13 cellular contexts compared by ENCODE assay signal in genomic region chr15:79218588-79219200, GRCh38.
DNase-seq lines count a peak whose midpoint lies in the region; ATAC-seq and TF ChIP-seq lines count a peak whose summit lies in the region.
"Had no signal": no experiment of that assay in that cellular context is flagged by ENCODE, and none has a peak within 500 bp of the region (broad histone marks: within the 10 kb centered on the region; RNA-seq: fewer than 3 reads in every experiment).

No MANE protein-coding gene starts in this region.

- H3K27me3 Mint-ChIP-seq in progenitor cell of endocrine pancreas = peaks cover 33% of the 10 kb centered on the region

- H3K4me3 ChIP-seq in dorsolateral prefrontal cortex = no peak overlapping the region
- H3K4me3 ChIP-seq: esophagus muscularis mucosa, mucosa of descending colon, suprapubic skin had no signal

- H3K27me3 ChIP-seq in dorsolateral prefrontal cortex = peaks cover 0 to 8% (median 0%) of the 10 kb centered on the region in 45 donors

- peak overlapping the region in 2 of 59 donors; percentile 25 to 30 for H3K27ac ChIP-seq in dorsolateral prefrontal cortex
- H3K27ac ChIP-seq: esophagus muscularis mucosa, HL-60, suprapubic skin had no signal

- DNase-seq in NCI-H2171 (lab: John Stamatoyannopoulos, UW) (peak; percentile 9), dorsolateral prefrontal cortex (no peak), progenitor cell of endocrine pancreas (ENCODE audit: low spot score, unreplicated experiment) (no peak), SHP77 (lab: John Stamatoyannopoulos, UW) (no peak), RPMI8226 (no peak)
- DNase-seq: activated gamma-delta T cell treated with Interleukin-2 at 50 U/mL for 16 hours, mucosa of descending colon, NCI-H446 treated with DMSO at 0.1 percent for 48 hours had no signal

- H3K4me1 Mint-ChIP-seq in progenitor cell of endocrine pancreas (ENCODE audit: low read depth) = peaks cover 2% of the 10 kb centered on the region

- intact Hi-C loops in dorsolateral prefrontal cortex (cut with DNase I) = no loop called here

- no peak overlapping the region for H3K4me3 Mint-ChIP-seq in progenitor cell of endocrine pancreas (ENCODE audit: low read depth)

- no peak overlapping the region for H3K27ac Mint-ChIP-seq in progenitor cell of endocrine pancreas

- TF ChIP-seq CTCF in GM12873 (IDR thresholded peaks at IDR 0.05; ENCODE audit: insufficient read depth, low read depth, low read length, missing control alignments) (peak; percentile 38), dorsolateral prefrontal cortex (IDR thresholded peaks at IDR 0.05 in 54 of 56, conservative IDR thresholded peaks at IDR 0.05 in 2 of 56; ENCODE audit: low read depth in 1 of 56, partially characterized antibody in 56 of 56) (peak in 52 of 56 donors; percentile 13 to 62 (median 42)), progenitor cell of endocrine pancreas (IDR thresholded peaks at IDR 0.05; ENCODE audit: unreplicated experiment) (peak; percentile 60)

- peaks cover 5% of the 10 kb centered on the region for H3K9me3 Mint-ChIP-seq in progenitor cell of endocrine pancreas (ENCODE audit: low read depth)

- H3K36me3 Mint-ChIP-seq in progenitor cell of endocrine pancreas (ENCODE audit: insufficient read depth) = no peaks in the 10 kb centered on the region

- no peak for ATAC-seq in HG02885 (IDR thresholded peaks at IDR 0.05; ENCODE audit: poor library complexity, unreplicated experiment)
- ATAC-seq: mucosa of descending colon had no signal
